31 cellular contexts compared by ENCODE assay signal in the genomic region with DNA sequence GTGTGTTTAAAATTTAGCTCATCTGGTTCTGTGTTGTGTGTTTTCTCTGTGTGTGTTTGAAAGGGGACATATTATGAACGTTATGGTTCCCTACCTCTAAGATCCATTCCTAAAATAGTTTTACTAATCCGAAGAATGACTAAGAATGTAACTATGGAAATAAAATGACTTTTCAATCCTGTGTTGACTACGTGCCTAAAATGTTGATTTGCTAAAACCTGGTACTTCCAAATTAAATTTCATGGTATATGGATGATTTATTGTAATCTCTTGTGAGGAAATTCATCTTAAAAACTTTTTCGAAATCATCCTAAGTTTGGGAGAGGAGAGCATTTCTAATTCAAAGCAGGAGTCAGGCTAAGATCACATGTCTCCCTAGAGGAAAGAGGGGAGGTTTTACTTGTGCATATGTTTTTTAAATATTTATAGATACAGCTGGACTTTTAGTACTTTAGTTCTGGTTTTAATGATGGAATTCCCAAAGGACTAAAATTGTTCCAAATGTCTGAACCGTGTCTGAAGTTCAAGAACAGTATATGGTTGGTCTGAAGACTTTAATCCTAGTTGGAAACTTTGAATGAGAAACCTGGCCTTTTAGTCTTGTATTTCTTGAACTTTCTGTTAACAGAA.
A peak's percentile ranks its signal among the peaks of the same experiment; 100 is the strongest.
DNase-seq lines count a peak whose midpoint lies in the region; ATAC-seq and TF ChIP-seq lines count a peak whose summit lies in the region.
"Had no signal": no experiment of that assay in that cellular context is flagged by ENCODE, and none has a peak within 500 bp of the region (broad histone marks: within the 10 kb centered on the region; RNA-seq: fewer than 3 reads in every experiment).

No MANE protein-coding gene starts in this region.

- no peaks in the 10 kb centered on the region for H3K79me2 ChIP-seq in SK-N-SH (ENCODE audit: insufficient read depth)

- H3K4me3 ChIP-seq in SK-N-SH (ENCODE audit: low read depth in 2 of 2, low read length in 1 of 2): no peak overlapping the region
- peak overlapping the region; percentile 35 for H3K4me3 ChIP-seq in SK-N-MC
- H3K4me3 ChIP-seq: adrenal gland, left lung, MG63, psoas muscle, tibial artery had no signal

- WGBS in SK-N-SH (ENCODE audit: low lambda C conversion rate): 63% methylated on average over 5 of the region's 5 CpGs

- H4K20me1 ChIP-seq in SK-N-SH (ENCODE audit: insufficient read depth): no peaks in the 10 kb centered on the region

- H3K4me1 ChIP-seq in SK-N-SH (ENCODE audit: control insufficient read depth in 1 of 2, insufficient read depth in 2 of 2, low read depth in 1 of 2, low read length in 1 of 2): peaks cover 0 to under 1% of the 10 kb centered on the region in 2 experiments; a peak in 1 of 4 replicates
- H3K4me1 ChIP-seq: adrenal gland, left lung, psoas muscle had no signal

- no peaks in the 10 kb centered on the region for H3F3A ChIP-seq in SK-N-SH (replicated peaks; ENCODE audit: insufficient read depth)

- peaks cover 0 to 6% of the 10 kb centered on the region in 2 experiments for H3K36me3 ChIP-seq in SK-N-SH (replicated peaks in 1 of 2; ENCODE audit: control insufficient read depth in 1 of 2, insufficient read depth in 2 of 2, low read length in 1 of 2)
- no peaks in the 10 kb centered on the region for H3K36me3 ChIP-seq in SK-N-MC (ENCODE audit: insufficient read depth, low read length)
- H3K36me3 ChIP-seq: adrenal gland, left lung, MG63, tibial artery had no signal

- no peaks in the 10 kb centered on the region for H3K27me3 ChIP-seq in SK-N-SH (ENCODE audit: insufficient read depth)
- H3K27me3 ChIP-seq: adrenal gland, left lung, MG63, tibial artery had no signal

- peaks cover 12% of the 10 kb centered on the region for H3K36me3 Mint-ChIP-seq in type B pancreatic cell
- H3K36me3 Mint-ChIP-seq: CD8-positive, alpha-beta T cell had no signal

- no peaks in the 10 kb centered on the region for H3K9me3 Mint-ChIP-seq in type B pancreatic cell

- no peak for TF ChIP-seq RAD21 in SK-N-SH (IDR thresholded peaks at IDR 0.05; ENCODE audit: low read length)

- no peak for TF ChIP-seq EP300 in SK-N-SH (IDR thresholded peaks at IDR 0.05; ENCODE audit: borderline replicate concordance in 1 of 2, low read depth in 1 of 2, low read length in 1 of 2)

- CTCF ChIA-PET in SK-N-SH (lab: Yijun Ruan, JAX): interaction anchor here (1.0 to 1.5 kb wide), 2 partner anchors 11 to 79 kb away, joined by 4 to 7 read pairs; no protein-coding TSS in a partner anchor

- peak overlapping the region; percentile 27 for H3K27ac Mint-ChIP-seq in type B pancreatic cell
- H3K27ac Mint-ChIP-seq: activated T-helper 1 cell treated with anti-CD3 and anti-CD28 coated beads, Interleukin-12 subunit alpha, Interleukin-12 subunit beta, Interleukin-2, Interleukin-4 antibody, amounts not matched to agents 30 ng/mL and 10 ng/mL and 1 ng/mL, durations not matched to agents 14 hours and 24 hours and 36 hours; B cell; CD8-positive, alpha-beta T cell had no signal

- H3K4me3 Mint-ChIP-seq in type B pancreatic cell: peak overlapping the region; percentile 11
- H3K4me3 Mint-ChIP-seq: activated T-helper 1 cell treated with anti-CD3 and anti-CD28 coated beads, Interleukin-12 subunit alpha, Interleukin-12 subunit beta, Interleukin-2, Interleukin-4 antibody, amounts not matched to agents 30 ng/mL and 10 ng/mL and 1 ng/mL, durations not matched to agents 14 hours and 24 hours and 36 hours; B cell; CD8-positive, alpha-beta T cell had no signal

- ATAC-seq in SK-N-SH treated with all-trans-retinoic acid at 6 μM for 48 hours (no peak), HG02623 (IDR thresholded peaks at IDR 0.05; ENCODE audit: unreplicated experiment) (no peak), GM19397 (IDR thresholded peaks at IDR 0.05; ENCODE audit: unreplicated experiment) (no peak), HG02759 (IDR thresholded peaks at IDR 0.05; ENCODE audit: unreplicated experiment) (no peak)
- ATAC-seq: CD8-positive, alpha-beta T cell; left lung; PC-3; psoas muscle had no signal

- H3K4me1 Mint-ChIP-seq in type B pancreatic cell (ENCODE audit: unreplicated experiment): peaks cover 13% of the 10 kb centered on the region

- no peaks in the 10 kb centered on the region for H3K27me3 Mint-ChIP-seq in type B pancreatic cell
- H3K27me3 Mint-ChIP-seq: B cell had no signal

- H3K9me3 ChIP-seq in SK-N-SH (no peaks in the 10 kb centered on the region; the same call in 1 of the 2 replicates), SK-N-MC (ENCODE audit: low read depth, low read length) (no peaks in the 10 kb centered on the region)
- H3K9me3 ChIP-seq: MG63 had no signal

- DNase-seq in SK-N-SH: no peak
- DNase-seq in SK-N-MC (ENCODE audit: low read depth, low spot score): peak; percentile 79
- peak; percentile 81 for DNase-seq in fibroblast of peridontal ligament (ENCODE audit: extremely low read depth)
- DNase-seq in type B pancreatic cell (ENCODE audit: extremely low spot score, unreplicated experiment): no peak
- DNase-seq: activated CD4-positive, alpha-beta T cell treated with anti-CD3 and anti-CD28 coated beads, Interleukin-2, amount 50 U/mL, for 48 hours; activated naive CD4-positive, alpha-beta T cell treated with Interleukin-2 at 50 U/mL for 16 hours; adrenal gland; CD8-positive, alpha-beta T cell; DMS 273 treated with DMSO at 0.1 percent for 48 hours; glutamatergic neuron; H7; KBM-7; left lung; MG63; NCI-H1105 treated with DMSO at 0.1 percent for 48 hours; NCI-H1930; NCI-H524 treated with DMSO at 0.1 percent for 48 hours; PC-3; psoas muscle; stimulated activated CD4-positive, alpha-beta T cell treated with anti-CD3 and anti-CD28 coated beads, Interleukin-15, amount 100 ng/mL, for 24 hours; stimulated activated CD4-positive, alpha-beta T cell treated with anti-CD3 and anti-CD28 coated beads, Interleukin-4, amount 100 ng/mL, for 4 hours; T-helper 2 cell; tibial artery had no signal

- no peak overlapping the region for H3K4me2 ChIP-seq in SK-N-SH

- H2AFZ ChIP-seq in SK-N-SH (ENCODE audit: low read depth): no peak overlapping the region

- H3K9ac ChIP-seq in SK-N-SH (no peak overlapping the region), SK-N-MC (ENCODE audit: insufficient read length) (no peak overlapping the region)

- POLR2A ChIA-PET in SK-N-SH (lab: Yijun Ruan, JAX): no interaction called here

- TF ChIP-seq CTCF in SK-N-SH (IDR thresholded peaks at IDR 0.05): no peak
- no peak for TF ChIP-seq CTCF in type B pancreatic cell (conservative IDR thresholded peaks at IDR 0.05)

- H3K9me2 ChIP-seq in SK-N-SH: no peaks in the 10 kb centered on the region

- no peak overlapping the region for H3K27ac ChIP-seq in SK-N-SH (ENCODE audit: low read depth in 2 of 2, low read length in 1 of 2)
- peak overlapping the region; percentile 6; the same call in 1 of the 2 replicates for H3K27ac ChIP-seq in SK-N-MC
- H3K27ac ChIP-seq: 22Rv1, adrenal gland, HL-60, left lung, psoas muscle, tibial artery had no signal

TF ChIP-seq in SK-N-SH treated with all-trans-retinoic acid at 6 μM for 48 hours, 23 proteins besides CTCF, POLR2A, EP300 and RAD21:
- TF ChIP-seq ISL1 (CRISPR knock-in tag; IDR thresholded peaks at IDR 0.05) (peak; percentile 47; the same call in 1 of the 2 replicates), ZC3H10 (CRISPR knock-in tag; IDR thresholded peaks at IDR 0.05) (no peak)

TF ChIP-seq in SK-N-SH, 30 proteins besides CTCF, POLR2A, EP300 and RAD21:
- no peak for TF ChIP-seq JUND (IDR thresholded peaks at IDR 0.05)
- TF ChIP-seq RXRA (IDR thresholded peaks at IDR 0.05; ENCODE audit: borderline replicate concordance, low read depth): no peak
- TF ChIP-seq CHD2 (IDR thresholded peaks at IDR 0.05; ENCODE audit: low read length, partially characterized antibody): no peak
- TF ChIP-seq, protein P1, sequence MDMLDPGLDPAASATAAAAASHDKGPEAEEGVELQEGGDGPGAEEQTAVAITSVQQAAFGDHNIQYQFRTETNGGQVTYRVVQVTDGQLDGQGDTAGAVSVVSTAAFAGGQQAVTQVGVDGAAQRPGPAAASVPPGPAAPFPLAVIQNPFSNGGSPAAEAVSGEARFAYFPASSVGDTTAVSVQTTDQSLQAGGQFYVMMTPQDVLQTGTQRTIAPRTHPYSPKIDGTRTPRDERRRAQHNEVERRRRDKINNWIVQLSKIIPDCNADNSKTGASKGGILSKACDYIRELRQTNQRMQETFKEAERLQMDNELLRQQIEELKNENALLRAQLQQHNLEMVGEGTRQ (IDR thresholded peaks at IDR 0.05; ENCODE audit: borderline replicate concordance, low read depth, low read length): no peak
- TF ChIP-seq, protein P2, sequence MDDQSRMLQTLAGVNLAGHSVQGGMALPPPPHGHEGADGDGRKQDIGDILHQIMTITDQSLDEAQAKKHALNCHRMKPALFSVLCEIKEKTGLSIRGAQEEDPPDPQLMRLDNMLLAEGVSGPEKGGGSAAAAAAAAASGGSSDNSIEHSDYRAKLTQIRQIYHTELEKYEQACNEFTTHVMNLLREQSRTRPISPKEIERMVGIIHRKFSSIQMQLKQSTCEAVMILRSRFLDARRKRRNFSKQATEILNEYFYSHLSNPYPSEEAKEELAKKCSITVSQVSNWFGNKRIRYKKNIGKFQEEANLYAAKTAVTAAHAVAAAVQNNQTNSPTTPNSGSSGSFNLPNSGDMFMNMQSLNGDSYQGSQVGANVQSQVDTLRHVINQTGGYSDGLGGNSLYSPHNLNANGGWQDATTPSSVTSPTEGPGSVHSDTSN (IDR thresholded peaks at IDR 0.05): no peak
- no peak for TF ChIP-seq FOSL2 (IDR thresholded peaks at IDR 0.05; ENCODE audit: borderline replicate concordance, low read depth)
- TF ChIP-seq MXI1 (IDR thresholded peaks at IDR 0.05; ENCODE audit: low read depth, low read length): no peak
- no peak for TF ChIP-seq YY1 (IDR thresholded peaks at IDR 0.05; ENCODE audit: low read depth)
- no peak for TF ChIP-seq TAF1 (IDR thresholded peaks at IDR 0.05; ENCODE audit: borderline replicate concordance, low read depth, low read length)

Comparison
In these comparisons a context has a peak if more than half of its experiments do, and no peak if none do; other contexts are left out.
1. DNase-seq: peak in SK-N-MC (single experiment) and fibroblast of peridontal ligament (single experiment); none in SK-N-SH (single experiment) and type B pancreatic cell (single experiment).